Comparison of ENCODE assay signal across 8 cellular contexts in genomic region chr5:134101686-134102439, GRCh38. TPM values are rescaled to one million over a fixed set of nuclear protein-coding genes. Genes with fewer than 3 reads are reported as not detected.
A peak's percentile ranks its signal among the peaks of the same experiment; 100 is the strongest.
DNase-seq lines count a peak whose midpoint lies in the region; ATAC-seq, FAIRE-seq and TF ChIP-seq lines count a peak whose summit lies in the region.

No MANE protein-coding gene starts in this region.

- H3K4me3 ChIP-seq in Karpas-422 (ENCODE audit: low read length) (no peak overlapping the region), HepG2 (replicated peaks in 1 of 3; ENCODE audit: insufficient read depth in 1 of 3, low read depth in 2 of 3, low read length in 3 of 3) (no peak overlapping the region)

- H3K27me3 ChIP-seq in Karpas-422 (ENCODE audit: low read length) (no peaks in the 10 kb centered on the region), HepG2 (ENCODE audit: control insufficient read depth in 1 of 2, insufficient read depth in 2 of 2, low read length in 2 of 2) (peaks cover 0 to 2% of the 10 kb centered on the region in 2 experiments; a peak in 1 of 5 replicates)

- H3K9me3 ChIP-seq in Karpas-422 (ENCODE audit: low read length) (no peaks in the 10 kb centered on the region), HepG2 (ENCODE audit: low read length) (no peaks in the 10 kb centered on the region)

- no peaks in the 10 kb centered on the region for H4K20me1 ChIP-seq in Karpas-422 (ENCODE audit: insufficient read depth, low read depth, low read length)
- no peaks in the 10 kb centered on the region for H4K20me1 ChIP-seq in HepG2 (ENCODE audit: insufficient read depth, low read length)

- H3K79me2 ChIP-seq in Karpas-422 (ENCODE audit: low read length) (no peaks in the 10 kb centered on the region), HepG2 (ENCODE audit: insufficient read depth, low read length) (no peaks in the 10 kb centered on the region)

- FAIRE-seq in HepG2 (lab: Jason Lieb, UNC), result no peak

- H3K4me1 ChIP-seq in Karpas-422 (ENCODE audit: low read length) (peaks cover 16% of the 10 kb centered on the region), HepG2 (ENCODE audit: insufficient read depth, low read length) (peaks cover 98% of the 10 kb centered on the region)

- H3K9ac ChIP-seq in Karpas-422 (ENCODE audit: low read length) (no peak overlapping the region), HepG2 (ENCODE audit: insufficient read depth, low read depth, low read length) (no peak overlapping the region)

- peak; percentile 90 for DNase-seq in ELF-1 (ENCODE audit: low read depth, low spot score)
- DNase-seq in Karpas-422, result peak; percentile 87
- peak; percentile 44 for DNase-seq in activated CD4-positive, CD25-positive, alpha-beta regulatory T cell treated with anti-CD3 and anti-CD28 coated beads, Interleukin-2, amount 50 U/mL, for 16 hours (ENCODE audit: low read depth, low spot score)
- peak; percentile 62 for DNase-seq in central memory CD4-positive, alpha-beta T cell
- DNase-seq in HepG2 (ENCODE audit: low spot score), result peak; percentile 58
- DNase-seq in stimulated activated CD8-positive, alpha-beta memory T cell treated with anti-CD3 and anti-CD28 coated beads, Interleukin-2, amount 100 ng/mL, for 1 hour (ENCODE audit: low read depth in 2 of 2), result peak; percentile 56 to 66
- no peak for DNase-seq in NCI-H2081 treated with DMSO at 0.1 percent for 48 hours (lab: John Stamatoyannopoulos, UW)

- no peak overlapping the region for H3K4me2 ChIP-seq in Karpas-422 (ENCODE audit: low read depth, low read length, poor library complexity, severe bottlenecking)
- 0 out of 2 replicates have a peak overlapping the region, but pooled peaks have one; percentile 1 for H3K4me2 ChIP-seq in HepG2 (ENCODE audit: low read depth, low read length)

- TF ChIP-seq EP300 in HepG2 (IDR thresholded peaks at IDR 0.05; ENCODE audit: low read depth in 2 of 2, low read length in 2 of 2) (no peak), HepG2 (CRISPR knock-in tag; IDR thresholded peaks at IDR 0.05; ENCODE audit: borderline replicate concordance) (no peak)

- POLR2A ChIA-PET in HepG2 (lab: Yijun Ruan, JAX), result interaction anchor here (3.6 to 5.0 kb wide), 6 partner anchors 10 to 62 kb away, joined by 18 to 70 read pairs (median 30); partner anchors contain the start of gene TCF7

- intact Hi-C loops in HepG2 (cut with micrococcal nuclease; ENCODE audit: unreplicated experiment), result loop anchor here (1.0 kb wide), 1 partner anchor 38 kb away; no protein-coding TSS in a partner anchor

- TF ChIP-seq CTCF in HepG2 (CRISPR knock-in tag; IDR thresholded peaks at IDR 0.05), result peak; percentile 87

- H3K36me3 ChIP-seq in Karpas-422 (ENCODE audit: insufficient read depth, low read length) (no peaks in the 10 kb centered on the region), HepG2 (replicated peaks in 1 of 2; ENCODE audit: control insufficient read depth in 1 of 2, insufficient read depth in 2 of 2, low read length in 2 of 2) (no peaks in the 10 kb centered on the region)

- CTCF ChIA-PET in HepG2 (lab: Yijun Ruan, JAX; ENCODE audit: low intra/inter-chr PET ratio, low total read pairs), result interaction anchor here (1.6 to 3.4 kb wide), 3 partner anchors 38 to 44 kb away, joined by 7 to 14 read pairs (median 8); no protein-coding TSS in a partner anchor

- no peaks in the 10 kb centered on the region for H3K9me2 ChIP-seq in Karpas-422 (replicated peaks; ENCODE audit: insufficient read depth, low read length)

- TF ChIP-seq POLR2A in HepG2 (IDR thresholded peaks at IDR 0.05; ENCODE audit: insufficient read depth in 1 of 2, low read depth in 2 of 2, low read length in 2 of 2), result no peak

- ATAC-seq in HepG2, result peak; percentile 49
- ATAC-seq in GM19395 (IDR thresholded peaks at IDR 0.05; ENCODE audit: unreplicated experiment), result no peak

- in situ Hi-C loops in HepG2 (cut with HindIII; ENCODE audit: extremely low pct_ligation_motif_present, low pct_unique_long_range_greater_than_20kb), result no loop called here

- BruUV-seq in HepG2 (replicated peaks; lab: Mats Ljungman, UMichigan), result no TSS peak

- peak; percentile 80 for TF ChIP-seq RAD21 in HepG2 (CRISPR knock-in tag; IDR thresholded peaks at IDR 0.05)

- WGBS in HepG2 (ENCODE audit: low lambda C conversion rate), result 59% methylated on average over 5 of the region's 20 CpGs

- H2AFZ ChIP-seq in Karpas-422 (ENCODE audit: low read length), result no peak overlapping the region
- H2AFZ ChIP-seq in HepG2 (ENCODE audit: low read length), result no peak overlapping the region

- H3K27ac ChIP-seq in Karpas-422 (ENCODE audit: low read length), result no peak overlapping the region
- H3K27ac ChIP-seq in HepG2 (ENCODE audit: extremely low read length, insufficient read depth, low read length), result no peak overlapping the region

TF ChIP-seq in HepG2, 621 proteins besides CTCF, POLR2A, EP300 and RAD21 (continues in another document):
- no peak for TF ChIP-seq ZNF784 (CRISPR knock-in tag; IDR thresholded peaks at IDR 0.05; ENCODE audit: borderline replicate concordance)
- no peak for TF ChIP-seq ZFP62 (CRISPR knock-in tag; IDR thresholded peaks at IDR 0.05)
- 0 out of 2 replicates have a peak, but pooled peaks have one; percentile 38 for TF ChIP-seq ZSCAN30 (CRISPR knock-in tag; IDR thresholded peaks at IDR 0.05)
- TF ChIP-seq ONECUT2 (CRISPR knock-in tag; IDR thresholded peaks at IDR 0.05), result no peak
- TF ChIP-seq ZSCAN20 (CRISPR knock-in tag; IDR thresholded peaks at IDR 0.05; ENCODE audit: borderline replicate concordance), result no peak
- no peak for TF ChIP-seq MLXIP (CRISPR knock-in tag; IDR thresholded peaks at IDR 0.05; ENCODE audit: borderline replicate concordance)
- TF ChIP-seq ZNF616 (CRISPR knock-in tag; IDR thresholded peaks at IDR 0.05; ENCODE audit: low read depth), result no peak
- no peak for TF ChIP-seq ZNF619 (CRISPR knock-in tag; IDR thresholded peaks at IDR 0.05)
- TF ChIP-seq DNMT1 (CRISPR knock-in tag; IDR thresholded peaks at IDR 0.05), result no peak
- TF ChIP-seq E2F1 (CRISPR knock-in tag; IDR thresholded peaks at IDR 0.05), result no peak

RNA-seq across cellular contexts. Expression of gene TCF7, which starts 12.6 kb away (rescaled TPM):
- not detected in 2 replicates for total RNA-seq in Karpas-422 (2014; rRNA removed; shearing (Covaris generic); ENCODE audit: low replicate concordance)
- 6.8 and 7.9 TPM in 2 replicates for total RNA-seq in HepG2 (2016; rRNA removed; fragmentation: Illumina TruSeq; extraction: Trizol)
- total RNA-seq in HepG2 (2016; cell fraction: cytosol; rRNA removed; fragmentation: Illumina TruSeq; extraction: Trizol; ENCODE audit: low read depth), result 5.3 and 5.4 TPM in 2 replicates
- 7.1 and 8.8 TPM in 2 replicates for total RNA-seq in HepG2 (2016; cell fraction: insoluble cytoplasmic fraction; rRNA removed; fragmentation: Illumina TruSeq; extraction: Trizol)
- total RNA-seq in HepG2 (2016; cell fraction: membrane; rRNA removed; fragmentation: Illumina TruSeq; extraction: Trizol), result 15.7 and 15.8 TPM in 2 replicates
- total RNA-seq in HepG2 (2016; cell fraction: nucleus; rRNA removed; fragmentation: Illumina TruSeq; extraction: Trizol), result 10.0 and 10.9 TPM in 2 replicates
- 6.3 and 9.0 TPM in 2 replicates for polyA plus RNA-seq in HepG2 (2011; rRNA removed)
- polyA plus RNA-seq in HepG2 (2011; cell fraction: cytosol; rRNA removed), result 4.8 and 5.8 TPM in 2 replicates
- 7.5 and 7.7 TPM in 2 replicates for polyA plus RNA-seq in HepG2 (2011; cell fraction: nucleus; rRNA removed)
- polyA plus RNA-seq in HepG2 (2012), result 8.6 and 11.4 TPM in 2 replicates
- 21.6 and 22.8 TPM in 2 replicates for polyA plus RNA-seq in HepG2 (2016; cell fraction: cytosol; fragmentation: Illumina TruSeq; extraction: Trizol; ENCODE audit: low read depth)
- polyA plus RNA-seq in HepG2 (2016; cell fraction: insoluble cytoplasmic fraction; fragmentation: Illumina TruSeq; extraction: Trizol; ENCODE audit: low read depth), result 21.8 and 29.7 TPM in 2 replicates
- polyA plus RNA-seq in HepG2 (2016; cell fraction: membrane; fragmentation: Illumina TruSeq; extraction: Trizol; ENCODE audit: low read depth), result 44.0 and 50.2 TPM in 2 replicates
- 25.7 and 28.7 TPM in 2 replicates for polyA plus RNA-seq in HepG2 (2016; cell fraction: nucleus; fragmentation: Illumina TruSeq; extraction: Trizol; ENCODE audit: insufficient read depth, low read depth)
- 0.19 and 20.5 TPM in 2 replicates for polyA minus RNA-seq in HepG2 (2011; rRNA and poly(A)+ RNA removed; ENCODE audit: low replicate concordance)
- polyA minus RNA-seq in HepG2 (2011; cell fraction: cytosol; rRNA and poly(A)+ RNA removed), result 3.3 and 5.4 TPM in 2 replicates
- polyA minus RNA-seq in HepG2 (2011; cell fraction: nucleus; rRNA and poly(A)+ RNA removed), result 15.2 and 18.2 TPM in 2 replicates
